In the genomic region with DNA sequence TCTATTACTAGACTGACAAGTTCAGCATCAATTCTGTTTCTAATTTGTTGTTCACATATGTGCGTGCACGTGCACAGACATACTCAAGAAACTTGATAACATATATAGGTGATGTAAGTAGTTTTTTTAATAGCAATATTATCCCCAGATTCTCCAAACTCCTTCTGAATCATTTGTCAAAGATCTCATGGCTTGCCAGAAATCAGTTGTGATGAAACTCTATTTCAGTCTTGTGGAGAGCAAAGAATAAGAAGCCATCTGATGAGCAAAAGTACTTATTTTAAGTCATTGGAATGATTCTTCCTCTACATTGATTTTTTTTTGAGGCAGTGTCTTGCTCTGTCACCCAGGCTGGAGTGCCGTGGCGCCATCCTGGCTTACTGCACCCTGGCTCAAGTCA, we compare ENCODE assay signal across 21 cellular contexts.
A peak's percentile ranks its signal among the peaks of the same experiment; 100 is the strongest.
DNase-seq lines count a peak whose midpoint lies in the region; TF ChIP-seq lines count a peak whose summit lies in the region.
"Had no signal": no experiment of that assay in that cellular context is flagged by ENCODE, and none has a peak within 500 bp of the region (broad histone marks: within the 10 kb centered on the region; RNA-seq: fewer than 3 reads in every experiment).

No MANE protein-coding gene starts in this region.

- H3K9me2 ChIP-seq in MM.1S (replicated peaks; ENCODE audit: insufficient read depth, low read length), result no peaks in the 10 kb centered on the region

- H3K4me1 Mint-ChIP-seq in glutamatergic neuron (ENCODE audit: low read depth, unreplicated experiment), result peaks cover 28% of the 10 kb centered on the region
- peaks cover 65% of the 10 kb centered on the region for H3K4me1 Mint-ChIP-seq in nephron

- H3K27me3 ChIP-seq in MM.1S (replicated peaks; ENCODE audit: insufficient read depth, low read length) (no peaks in the 10 kb centered on the region), left ventricle myocardium inferior (ENCODE audit: low read depth) (no peaks in the 10 kb centered on the region)
- H3K27me3 ChIP-seq: BE2C; BLaER1 treated with 17β-estradiol and CSF1 and Interleukin-3, amounts not matched to agents 10 nM and 100 nM had no signal

- peaks cover 16% of the 10 kb centered on the region for H3F3A ChIP-seq in MM.1S (ENCODE audit: insufficient read depth, low read length)

- H3K27ac ChIP-seq in MM.1S (ENCODE audit: low read length) (no peak overlapping the region), left ventricle myocardium inferior (replicated peaks) (no peak overlapping the region)
- H3K27ac ChIP-seq: 22Rv1; BLaER1 treated with 17β-estradiol and CSF1 and Interleukin-3, amounts not matched to agents 10 nM and 100 nM; GM23248 had no signal

- H3K4me3 Mint-ChIP-seq in glutamatergic neuron (ENCODE audit: unreplicated experiment) (no peak overlapping the region), nephron (no peak overlapping the region)
- H3K4me3 Mint-ChIP-seq: CD14-positive monocyte; CD4-positive, alpha-beta T cell; H9 had no signal

- H3K9me3 ChIP-seq in MM.1S (replicated peaks; ENCODE audit: insufficient read depth, low read length), result no peaks in the 10 kb centered on the region
- H3K9me3 ChIP-seq in left ventricle myocardium inferior (replicated peaks), result no peaks in the 10 kb centered on the region
- H3K9me3 ChIP-seq: BE2C had no signal

- H3K4me1 ChIP-seq in MM.1S (ENCODE audit: low read length) (peaks cover 29% of the 10 kb centered on the region), left ventricle myocardium inferior (peaks cover 36% of the 10 kb centered on the region)

- H3K27ac Mint-ChIP-seq in glutamatergic neuron (ENCODE audit: unreplicated experiment), result peak overlapping the region; percentile 64
- H3K27ac Mint-ChIP-seq in nephron, result peak overlapping the region in 2 of 3 experiments; percentile 15 to 34
- H3K27ac Mint-ChIP-seq: CD14-positive monocyte; CD4-positive, alpha-beta T cell; H9 had no signal

- no peak overlapping the region for H2AFZ ChIP-seq in MM.1S (ENCODE audit: low read length)
- H2AFZ ChIP-seq: GM23248 had no signal

- intact Hi-C loops in left ventricle myocardium inferior (cut with micrococcal nuclease), result loop anchor here (5.0 to 10.0 kb wide), 2 partner anchors 312 to 1021 kb away; no protein-coding TSS in a partner anchor

- H3K9ac ChIP-seq in MM.1S (ENCODE audit: low read length), result no peak overlapping the region
- H3K9ac ChIP-seq: BLaER1 treated with 17β-estradiol and CSF1 and Interleukin-3, amounts not matched to agents 10 nM and 100 nM; GM23248 had no signal

- H3K79me2 ChIP-seq in MM.1S (ENCODE audit: low read length), result no peaks in the 10 kb centered on the region

- TF ChIP-seq CTCF in MM.1S (IDR thresholded peaks at IDR 0.05; ENCODE audit: low read length), result no peak
- TF ChIP-seq CTCF in fibroblast of mammary gland (conservative IDR thresholded peaks at IDR 0.05; ENCODE audit: control insufficient read depth, insufficient read depth, low read depth, low read length), result no peak
- TF ChIP-seq CTCF in glutamatergic neuron (IDR thresholded peaks at IDR 0.05; ENCODE audit: partially characterized antibody, unreplicated experiment), result no peak
- TF ChIP-seq CTCF in nephron (IDR thresholded peaks at IDR 0.05; ENCODE audit: unreplicated experiment in 3 of 3), result no peak
- TF ChIP-seq CTCF in left ventricle myocardium inferior (IDR thresholded peaks at IDR 0.05; ENCODE audit: borderline replicate concordance), result no peak

- peaks cover 11% of the 10 kb centered on the region for H3K27me3 Mint-ChIP-seq in glutamatergic neuron (ENCODE audit: unreplicated experiment)
- H3K27me3 Mint-ChIP-seq in nephron (ENCODE audit: low read depth), result no peaks in the 10 kb centered on the region

- H3K36me3 Mint-ChIP-seq in glutamatergic neuron (ENCODE audit: unreplicated experiment) (no peaks in the 10 kb centered on the region), nephron (ENCODE audit: low read depth) (no peaks in the 10 kb centered on the region)
- H3K36me3 Mint-ChIP-seq: CD14-positive monocyte had no signal

- H3K4me2 ChIP-seq in MM.1S (ENCODE audit: low read depth, low read length), result no peak overlapping the region
- H3K4me2 ChIP-seq: BLaER1 treated with 17β-estradiol and CSF1 and Interleukin-3, amounts not matched to agents 10 nM and 100 nM had no signal

- H3K36me3 ChIP-seq in MM.1S (replicated peaks; ENCODE audit: insufficient read depth, low read length) (no peaks in the 10 kb centered on the region), left ventricle myocardium inferior (no peaks in the 10 kb centered on the region)
- H3K36me3 ChIP-seq: BE2C; BLaER1 treated with 17β-estradiol and CSF1 and Interleukin-3, amounts not matched to agents 10 nM and 100 nM had no signal

- H3K9me3 Mint-ChIP-seq in glutamatergic neuron (ENCODE audit: unreplicated experiment), result peaks cover 8% of the 10 kb centered on the region
- H3K9me3 Mint-ChIP-seq in nephron, result no peaks in the 10 kb centered on the region
- H3K9me3 Mint-ChIP-seq: CD14-positive monocyte; CD4-positive, alpha-beta T cell; H9 had no signal

- DNase-seq in MM.1S (peak; percentile 5), fibroblast of mammary gland (ENCODE audit: low read depth) (peak; percentile 34), glutamatergic neuron (no peak), H4 (ENCODE audit: low spot score) (no peak), NCI-H146 treated with DMSO at 0.1 percent for 48 hours (lab: John Stamatoyannopoulos, UW; ENCODE audit: unreplicated experiment) (no peak), left ventricle myocardium inferior (no peak)
- no peak for DNase-seq in NK-92 treated with Interleukin-12 subunit alpha and Interleukin-12 subunit beta, amount 100 ng/mL, for 24 hours (lab: John Stamatoyannopoulos, UW)
- DNase-seq: BE2C; CD4-positive, alpha-beta T cell; CD8-positive, alpha-beta memory T cell; DMS 273 treated with DMSO at 0.1 percent for 48 hours; DMS79; EL; GDM1; GM23248; H9 had no signal

- H3K4me3 ChIP-seq in MM.1S (ENCODE audit: low read length), result no peak overlapping the region
- no peak overlapping the region for H3K4me3 ChIP-seq in fibroblast of mammary gland (ENCODE audit: control insufficient read depth, low read depth, low read length)
- no peak overlapping the region for H3K4me3 ChIP-seq in left ventricle myocardium inferior
- H3K4me3 ChIP-seq: BLaER1 treated with 17β-estradiol and CSF1 and Interleukin-3, amounts not matched to agents 10 nM and 100 nM; GM12878; GM23248 had no signal

- H4K20me1 ChIP-seq in MM.1S (ENCODE audit: insufficient read depth, low read length), result no peaks in the 10 kb centered on the region
- H4K20me1 ChIP-seq: BLaER1 treated with 17β-estradiol and CSF1 and Interleukin-3, amounts not matched to agents 10 nM and 100 nM had no signal

Comparison
In these comparisons a context has a peak if more than half of its experiments do, and no peak if none do; other contexts are left out.
1. DNase-seq: peak in MM.1S (single experiment) and fibroblast of mammary gland (single experiment); none in glutamatergic neuron (single experiment), H4 (single experiment), NCI-H146 treated with DMSO at 0.1 percent for 48 hours (single experiment), left ventricle myocardium inferior (single experiment) and NK-92 treated with Interleukin-12 subunit alpha and Interleukin-12 subunit beta, amount 100 ng/mL, for 24 hours (single experiment).